In the genomic region with DNA sequence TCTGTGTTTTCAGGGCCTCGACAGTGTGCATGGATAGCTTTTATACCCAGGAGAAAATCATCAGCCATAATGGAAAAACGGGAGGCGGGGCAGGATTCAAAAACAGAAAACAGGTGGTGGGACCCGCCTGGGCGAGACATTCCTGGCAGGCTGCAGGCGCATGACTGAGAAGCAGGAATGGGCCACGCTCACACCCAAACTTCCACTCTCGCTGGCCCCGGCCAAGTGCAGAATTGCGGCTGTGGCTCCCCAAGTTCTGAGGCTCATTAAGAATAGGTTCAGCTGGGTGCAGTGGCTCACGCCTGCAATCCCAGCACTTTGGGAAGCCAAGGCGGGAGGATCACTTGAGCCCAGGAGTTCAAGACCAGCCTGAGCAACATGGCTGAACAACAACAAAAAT, we compare ENCODE assay signal across 18 cellular contexts.
DNase-seq lines count a peak whose midpoint lies in the region; ATAC-seq and TF ChIP-seq lines count a peak whose summit lies in the region.
"Had no signal": no experiment of that assay in that cellular context is flagged by ENCODE, and none has a peak within 500 bp of the region (broad histone marks: within the 10 kb centered on the region; RNA-seq: fewer than 3 reads in every experiment).

No MANE protein-coding gene starts in this region.

- no peaks in the 10 kb centered on the region for H3K4me1 Mint-ChIP-seq in osteocyte (ENCODE audit: unreplicated experiment)
- no peaks in the 10 kb centered on the region for H3K4me1 Mint-ChIP-seq in activated CD8-positive, alpha-beta T cell treated with anti-CD3 and anti-CD28 coated beads, Interleukin-2, amount 10 ng/mL, durations not matched to agents 7 days and 5 days (ENCODE audit: low read depth)
- H3K4me1 Mint-ChIP-seq: CD14-positive monocyte; CD4-positive, alpha-beta memory T cell had no signal

- POLR2A ChIA-PET in activated CD8-positive, alpha-beta T cell treated with anti-CD3 and anti-CD28 coated beads, Interleukin-2, amount 10 ng/mL, durations not matched to agents 7 days and 5 days (lab: Charles Lee), result no interaction called here

- no peak overlapping the region for H3K4me3 Mint-ChIP-seq in osteocyte (ENCODE audit: unreplicated experiment)
- H3K4me3 Mint-ChIP-seq in activated CD8-positive, alpha-beta T cell treated with anti-CD3 and anti-CD28 coated beads, Interleukin-2, amount 10 ng/mL, durations not matched to agents 7 days and 5 days, result no peak overlapping the region
- H3K4me3 Mint-ChIP-seq: CD14-positive monocyte; CD4-positive, alpha-beta memory T cell; HFFc6 had no signal

- CTCF ChIA-PET in activated CD8-positive, alpha-beta T cell treated with anti-CD3 and anti-CD28 coated beads, Interleukin-2, amount 10 ng/mL, durations not matched to agents 7 days and 5 days (lab: Charles Lee), result no interaction called here

- DNase-seq in DMS 273 (lab: John Stamatoyannopoulos, UW; ENCODE audit: unreplicated experiment) (peak; percentile 16), DMS 273 treated with DMSO at 0.1 percent for 48 hours (lab: John Stamatoyannopoulos, UW) (no peak), left kidney (ENCODE audit: low read depth, low spot score) (peak; percentile 36), osteocyte (ENCODE audit: extremely low spot score, unreplicated experiment) (peak; percentile 73), islet precursor cell (no peak)
- DNase-seq in activated CD8-positive, alpha-beta T cell treated with anti-CD3 and anti-CD28 coated beads, Interleukin-2, amount 10 ng/mL, durations not matched to agents 7 days and 5 days, result no peak
- DNase-seq: CD4-positive, alpha-beta memory T cell; DMS53; DND-41; EL; GOT3; H7; HFFc6; IMR-90 had no signal

- ATAC-seq in activated CD8-positive, alpha-beta T cell treated with anti-CD3 and anti-CD28 coated beads, Interleukin-2, amount 10 ng/mL, durations not matched to agents 7 days and 5 days, result no peak
- no peak for ATAC-seq in GM21825 (IDR thresholded peaks at IDR 0.05; ENCODE audit: unreplicated experiment)
- ATAC-seq: A549, HCT116 had no signal

- no peak overlapping the region for H3K27ac Mint-ChIP-seq in osteocyte (ENCODE audit: unreplicated experiment)
- no peak overlapping the region for H3K27ac Mint-ChIP-seq in activated CD8-positive, alpha-beta T cell treated with anti-CD3 and anti-CD28 coated beads, Interleukin-2, amount 10 ng/mL, durations not matched to agents 7 days and 5 days
- H3K27ac Mint-ChIP-seq: CD14-positive monocyte; CD4-positive, alpha-beta memory T cell; HFFc6 had no signal

- H3K9me3 Mint-ChIP-seq in osteocyte (ENCODE audit: unreplicated experiment), result peaks cover 13% of the 10 kb centered on the region
- H3K9me3 Mint-ChIP-seq in activated CD8-positive, alpha-beta T cell treated with anti-CD3 and anti-CD28 coated beads, Interleukin-2, amount 10 ng/mL, durations not matched to agents 7 days and 5 days (ENCODE audit: insufficient read depth), result no peaks in the 10 kb centered on the region

- no peaks in the 10 kb centered on the region for H3K36me3 Mint-ChIP-seq in osteocyte (ENCODE audit: unreplicated experiment)
- H3K36me3 Mint-ChIP-seq in activated CD8-positive, alpha-beta T cell treated with anti-CD3 and anti-CD28 coated beads, Interleukin-2, amount 10 ng/mL, durations not matched to agents 7 days and 5 days (ENCODE audit: low read depth), result no peaks in the 10 kb centered on the region
- H3K36me3 Mint-ChIP-seq: CD14-positive monocyte had no signal

- H3K27me3 Mint-ChIP-seq in osteocyte (ENCODE audit: unreplicated experiment), result no peaks in the 10 kb centered on the region
- no peaks in the 10 kb centered on the region for H3K27me3 Mint-ChIP-seq in activated CD8-positive, alpha-beta T cell treated with anti-CD3 and anti-CD28 coated beads, Interleukin-2, amount 10 ng/mL, durations not matched to agents 7 days and 5 days (ENCODE audit: low read depth)

- no peak for TF ChIP-seq CTCF in osteocyte (IDR thresholded peaks at IDR 0.05)

Comparison
In these comparisons a context has a peak if more than half of its experiments do, and no peak if none do; other contexts are left out.
1. DNase-seq: peak in DMS 273 (single experiment), left kidney (single experiment) and osteocyte (single experiment); none in DMS 273 treated with DMSO at 0.1 percent for 48 hours (single experiment), islet precursor cell (single experiment) and activated CD8-positive, alpha-beta T cell treated with anti-CD3 and anti-CD28 coated beads, Interleukin-2, amount 10 ng/mL, durations not matched to agents 7 days and 5 days (single experiment).